26 cellular contexts compared by ENCODE assay signal in the genomic region with DNA sequence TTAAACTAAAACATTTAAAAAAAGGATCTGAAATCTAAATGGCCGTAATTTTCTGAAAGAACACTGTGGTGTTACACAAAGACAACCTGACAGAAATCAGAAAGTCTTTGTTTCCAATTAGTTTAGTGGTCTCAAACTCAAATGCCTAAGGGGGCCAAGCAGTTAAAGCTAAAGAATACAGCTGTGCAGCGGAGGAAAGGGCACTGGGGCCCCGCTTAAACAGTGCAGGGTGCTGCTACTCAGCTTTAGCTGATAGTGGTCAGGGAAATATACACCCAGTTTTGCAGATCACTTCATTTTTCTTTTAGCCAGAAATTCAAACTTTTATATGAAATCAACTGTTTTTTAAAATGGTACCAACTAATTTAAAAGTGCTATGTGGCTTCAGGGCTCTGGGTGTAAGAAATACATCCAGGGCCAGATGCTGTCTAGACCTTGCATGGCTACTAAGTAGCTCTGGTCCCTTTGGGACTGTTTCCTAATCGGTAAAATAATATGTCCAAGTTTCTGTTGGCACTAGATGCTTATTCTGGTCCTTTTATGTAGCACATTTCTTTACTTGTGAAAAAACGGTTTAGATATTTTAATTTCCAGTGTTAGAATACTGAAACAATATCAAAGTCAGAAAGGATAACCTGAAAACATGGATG.
DNase-seq lines count a peak whose midpoint lies in the region; ATAC-seq, FAIRE-seq and TF ChIP-seq lines count a peak whose summit lies in the region.
"Had no signal": no experiment of that assay in that cellular context is flagged by ENCODE, and none has a peak within 500 bp of the region (broad histone marks: within the 10 kb centered on the region; RNA-seq: fewer than 3 reads in every experiment).

No MANE protein-coding gene starts in this region.

- H3K9me3 Mint-ChIP-seq in type B pancreatic cell = no peaks in the 10 kb centered on the region
- H3K9me3 Mint-ChIP-seq: activated CD8-positive, alpha-beta T cell treated with anti-CD3 and anti-CD28 coated beads for 36 hours; activated naive CD4-positive, alpha-beta T cell treated with anti-CD3 and anti-CD28 coated beads for 36 hours; stimulated activated effector memory CD8-positive, alpha-beta T cell treated with anti-CD3 and anti-CD28 coated beads, Interleukin-12 subunit alpha, Interleukin-12 subunit beta, amount 100 ng/mL, for 72 hours had no signal

- no peaks in the 10 kb centered on the region for H3K36me3 ChIP-seq in K562 (ENCODE audit: control insufficient read depth, insufficient read depth, low read length)
- H3K36me3 ChIP-seq in heart right ventricle = no peaks in the 10 kb centered on the region
- no peaks in the 10 kb centered on the region for H3K36me3 ChIP-seq in tibial artery
- H3K36me3 ChIP-seq: pancreas had no signal

- DNase-seq in Right ventricle myocardium superior = no peak
- DNase-seq in cardiac septum (ENCODE audit: low spot score) = no peak
- no peak for DNase-seq in K562 (ENCODE audit: extremely low read depth in 1 of 4, low spot score in 3 of 4)
- DNase-seq in heart right ventricle = no peak
- DNase-seq in type B pancreatic cell (ENCODE audit: extremely low spot score, unreplicated experiment) = no peak
- no peak for DNase-seq in tibial artery
- no peak for DNase-seq in NCI-H226
- DNase-seq: activated CD8-positive, alpha-beta T cell treated with anti-CD3 and anti-CD28 coated beads for 36 hours; activated naive CD4-positive, alpha-beta T cell treated with anti-CD3 and anti-CD28 coated beads for 36 hours; activated T-cell treated with anti-CD3 and anti-CD28 coated beads, Interleukin-2, amount 50 U/mL, for 1 hour; aorta; CD4-positive, CD25-positive, alpha-beta regulatory T cell; DMS79 treated with DMSO at 0.1 percent for 48 hours; H7; hypothalamus; KBM-7; kidney; NCI-H187; NCI-H345; pancreas; RPMI8226 had no signal

- TF ChIP-seq CTCF in K562 (IDR thresholded peaks at IDR 0.05 in 2 of 3, conservative IDR thresholded peaks at IDR 0.05 in 1 of 3; ENCODE audit: insufficient read depth in 2 of 3, low read depth in 1 of 3, low read length in 3 of 3) (no peak), heart right ventricle (IDR thresholded peaks at IDR 0.05) (no peak), type B pancreatic cell (conservative IDR thresholded peaks at IDR 0.05) (no peak), tibial artery (IDR thresholded peaks at IDR 0.05) (no peak)

- H3K36me3 Mint-ChIP-seq in type B pancreatic cell = no peaks in the 10 kb centered on the region
- H3K36me3 Mint-ChIP-seq: CD4-positive, CD25-positive, alpha-beta regulatory T cell; stimulated activated effector memory CD8-positive, alpha-beta T cell treated with anti-CD3 and anti-CD28 coated beads, Interleukin-12 subunit alpha, Interleukin-12 subunit beta, amount 100 ng/mL, for 72 hours had no signal

- H2AFZ ChIP-seq in K562 (ENCODE audit: low read depth, low read length) = no peak overlapping the region

- no peaks in the 10 kb centered on the region for H3K9me1 ChIP-seq in K562 (ENCODE audit: control insufficient read depth, insufficient read depth, low read length)

- H3K9me3 ChIP-seq in K562 (replicated peaks; ENCODE audit: control insufficient read depth, insufficient read depth, low read depth, low read length) (no peaks in the 10 kb centered on the region), heart right ventricle (no peaks in the 10 kb centered on the region), tibial artery (no peaks in the 10 kb centered on the region)
- H3K9me3 ChIP-seq: pancreas had no signal

- H3K4me3 ChIP-seq in K562 (no peak overlapping the region), heart right ventricle (no peak overlapping the region), tibial artery (no peak overlapping the region)
- H3K4me3 ChIP-seq: pancreas had no signal

- H3K4me1 Mint-ChIP-seq in type B pancreatic cell (ENCODE audit: unreplicated experiment) = peaks cover 21% of the 10 kb centered on the region
- H3K4me1 Mint-ChIP-seq: CD4-positive, CD25-positive, alpha-beta regulatory T cell; stimulated activated effector memory CD8-positive, alpha-beta T cell treated with anti-CD3 and anti-CD28 coated beads, Interleukin-12 subunit alpha, Interleukin-12 subunit beta, amount 100 ng/mL, for 72 hours had no signal

- peak; percentile 59 for ATAC-seq in Right ventricle myocardium superior (ENCODE audit: poor library complexity)
- peak; percentile 62; the same call in 2 of the 3 replicates for ATAC-seq in K562
- ATAC-seq in heart right ventricle = peak in 5 of 8 donors; percentile 30 to 58 (median 42)
- ATAC-seq in GM19328 (IDR thresholded peaks at IDR 0.05; ENCODE audit: unreplicated experiment) = no peak
- ATAC-seq: activated CD4-positive, CD25-positive, alpha-beta regulatory T cell treated with anti-CD3 and anti-CD28 coated beads, Interleukin-2, amount 50 U/mL, for 24 hours; activated CD8-positive, alpha-beta T cell treated with anti-CD3 and anti-CD28 coated beads for 36 hours; stimulated activated effector memory CD8-positive, alpha-beta T cell treated with anti-CD3 and anti-CD28 coated beads, Interleukin-12 subunit alpha, Interleukin-12 subunit beta, amount 100 ng/mL, for 72 hours had no signal

- in situ Hi-C loops in K562 (cut with MboI) = no loop called here

- H3K27ac ChIP-seq in K562 (ENCODE audit: extremely low read depth, low read depth, low read length) (no peak overlapping the region), heart right ventricle (no peak overlapping the region), tibial artery (no peak overlapping the region)
- H3K27ac ChIP-seq: pancreas had no signal

- no peak for TF ChIP-seq RAD21 in K562 (CRISPR knock-in tag; conservative IDR thresholded peaks at IDR 0.05 in 1 of 2, IDR thresholded peaks at IDR 0.05 in 1 of 2)

- H3K4me1 ChIP-seq in K562 (replicated peaks in 1 of 2; ENCODE audit: control insufficient read depth in 2 of 2, insufficient read depth in 2 of 2, low read length in 2 of 2) (no peaks in the 10 kb centered on the region), heart right ventricle (peaks cover 0 to 9% (median 0%) of the 10 kb centered on the region in 9 donors), tibial artery (peaks cover 0 to 5% (median 0%) of the 10 kb centered on the region in 4 donors)

- H3K4me3 Mint-ChIP-seq in type B pancreatic cell = peak overlapping the region; percentile 4
- H3K4me3 Mint-ChIP-seq: activated CD8-positive, alpha-beta T cell treated with anti-CD3 and anti-CD28 coated beads for 36 hours; activated naive CD4-positive, alpha-beta T cell treated with anti-CD3 and anti-CD28 coated beads for 36 hours; CD4-positive, CD25-positive, alpha-beta regulatory T cell; stimulated activated effector memory CD8-positive, alpha-beta T cell treated with anti-CD3 and anti-CD28 coated beads, Interleukin-12 subunit alpha, Interleukin-12 subunit beta, amount 100 ng/mL, for 72 hours had no signal

- H3K9ac ChIP-seq in K562 (ENCODE audit: insufficient read depth in 1 of 2, low read depth in 2 of 2, low read length in 2 of 2) = no peak overlapping the region

- no peak for TF ChIP-seq POLR2A in K562 (conservative IDR thresholded peaks at IDR 0.05)

- 17% methylated on average over 5 of the region's 5 CpGs for WGBS in K562 (ENCODE audit: insufficient coverage, low coverage, missing lambda C conversion rate)
- WGBS in heart right ventricle, 2 donors = 73 to 76% methylated on average over 5 of the region's 5 CpGs

- POLR2A ChIA-PET in K562 (lab: Yijun Ruan, JAX) = interaction anchor here (0.9 to 1.2 kb wide), 2 partner anchors 10 to 119 kb away, joined by 3 read pairs; no protein-coding TSS in a partner anchor

- CTCF ChIA-PET in K562 (lab: Yijun Ruan, JAX; ENCODE audit: low intra/inter-chr PET ratio) = no interaction called here

- no peaks in the 10 kb centered on the region for H3K79me2 ChIP-seq in K562 (ENCODE audit: control insufficient read depth, insufficient read depth, low read length)

- no peaks in the 10 kb centered on the region for H4K20me1 ChIP-seq in K562 (replicated peaks; ENCODE audit: control insufficient read depth, insufficient read depth, low read length)

- H3K27ac Mint-ChIP-seq in type B pancreatic cell = peak overlapping the region; percentile 4
- H3K27ac Mint-ChIP-seq: activated CD8-positive, alpha-beta T cell treated with anti-CD3 and anti-CD28 coated beads for 36 hours; activated naive CD4-positive, alpha-beta T cell treated with anti-CD3 and anti-CD28 coated beads for 36 hours; CD4-positive, CD25-positive, alpha-beta regulatory T cell; stimulated activated effector memory CD8-positive, alpha-beta T cell treated with anti-CD3 and anti-CD28 coated beads, Interleukin-12 subunit alpha, Interleukin-12 subunit beta, amount 100 ng/mL, for 72 hours had no signal

- H3K27me3 ChIP-seq in K562 (ENCODE audit: control insufficient read depth in 2 of 2, insufficient read depth in 2 of 2, low read length in 2 of 2) = peaks cover 10 to 12% of the 10 kb centered on the region in 2 experiments; a peak in 2 of 5 replicates
- H3K27me3 ChIP-seq in heart right ventricle = peaks cover 0 to 15% (median 0%) of the 10 kb centered on the region in 7 donors
- peaks cover 0 to 3% of the 10 kb centered on the region in 2 donors for H3K27me3 ChIP-seq in tibial artery
- H3K27me3 ChIP-seq: pancreas had no signal

- no TSS peak for BruUV-seq in K562 (replicated peaks; lab: Mats Ljungman, UMichigan)

- no peak for FAIRE-seq in K562 (lab: Jason Lieb, UNC)
- FAIRE-seq: endometrium, GM12892, kidney, pancreas had no signal

- no peaks in the 10 kb centered on the region for H3K27me3 Mint-ChIP-seq in type B pancreatic cell
- H3K27me3 Mint-ChIP-seq: CD4-positive, CD25-positive, alpha-beta regulatory T cell had no signal

- H3K4me2 ChIP-seq in K562 (ENCODE audit: insufficient read depth, low read length) = no peak overlapping the region

- intact Hi-C loops in Right ventricle myocardium superior (cut with DNase I) = no loop called here
- intact Hi-C loops in cardiac septum (cut with DNase I) = no loop called here
- intact Hi-C loops in K562 (cut with micrococcal nuclease) = no loop called here
- intact Hi-C loops in heart right ventricle (cut with DNase I) = no loop called here
- intact Hi-C loops in tibial artery (cut with DNase I; ENCODE audit: low total_unique reads) = no loop called here

- TF ChIP-seq EP300 in K562 (IDR thresholded peaks at IDR 0.05; ENCODE audit: low read length) = no peak

TF ChIP-seq in K562, 482 proteins besides CTCF, POLR2A, EP300 and RAD21 (continues in another document):
- no peak for TF ChIP-seq NFIC (IDR thresholded peaks at IDR 0.05)
- TF ChIP-seq MYC (IDR thresholded peaks at IDR 0.05; ENCODE audit: low read depth, low read length) = no peak
- no peak for TF ChIP-seq MYC (CRISPR knock-in tag; IDR thresholded peaks at IDR 0.05; ENCODE audit: borderline replicate concordance, low read depth)
- no peak for TF ChIP-seq ZKSCAN8 (CRISPR knock-in tag; IDR thresholded peaks at IDR 0.05)
